8 cellular contexts compared by ENCODE assay signal in genomic region chr17:50867856-50868438, GRCh38. TPM values are rescaled to one million over a fixed set of nuclear protein-coding genes. Genes with fewer than 3 reads are reported as not detected.
DNase-seq lines count a peak whose midpoint lies in the region; ATAC-seq and TF ChIP-seq lines count a peak whose summit lies in the region.

No MANE protein-coding gene starts in this region.

- no peak overlapping the region for H2BK120ac ChIP-seq in mesenchymal stem cell (ENCODE audit: low read depth, low read length)

- peak overlapping the region; percentile 71 to 96 for H3K18ac ChIP-seq in mesenchymal stem cell (ENCODE audit: low read depth in 1 of 2, low read length in 2 of 2)

- peak overlapping the region; percentile 10 for H4K8ac ChIP-seq in mesenchymal stem cell (ENCODE audit: low read length)

- no peak for TF ChIP-seq CTCF in heart right ventricle (IDR thresholded peaks at IDR 0.05)
- TF ChIP-seq CTCF in body of pancreas (IDR thresholded peaks at IDR 0.05) = no peak
- TF ChIP-seq CTCF in vagina (IDR thresholded peaks at IDR 0.05) = no peak
- no peak for TF ChIP-seq CTCF in GM13977 (IDR thresholded peaks at IDR 0.05; ENCODE audit: extremely low read depth, insufficient read depth, missing control alignments)

- peak overlapping the region; percentile 97 for H3K9ac ChIP-seq in mesenchymal stem cell (ENCODE audit: low read length)

- ATAC-seq in heart right ventricle = no peak
- ATAC-seq in left cardiac atrium = no peak
- ATAC-seq in body of pancreas = no peak
- no peak for ATAC-seq in GM18873 (IDR thresholded peaks at IDR 0.05; ENCODE audit: low FRiP score, unreplicated experiment)

- peak overlapping the region; percentile 91 for H3K4me2 ChIP-seq in mesenchymal stem cell (ENCODE audit: low read length, poor library complexity, severe bottlenecking)

- WGBS in heart right ventricle, 2 donors = 2% methylated on average over 9 of the region's 9 CpGs
- 1 to 2% methylated on average over 6 to 9 of the region's 9 CpGs for WGBS in body of pancreas, 2 donors
- WGBS in mesenchymal stem cell = 3% methylated on average over 6 of the region's 9 CpGs

- TF ChIP-seq POLR2A in body of pancreas (IDR thresholded peaks at IDR 0.05) = no peak
- no peak for TF ChIP-seq POLR2A in vagina (IDR thresholded peaks at IDR 0.05)

- H3K14ac ChIP-seq in mesenchymal stem cell (ENCODE audit: low read length in 2 of 2) = peak overlapping the region in 1 of 2 experiments; percentile 75

- no peak for DNase-seq in heart right ventricle
- DNase-seq in left cardiac atrium = no peak
- DNase-seq in body of pancreas = no peak
- no peak for DNase-seq in mesenchymal stem cell
- DNase-seq in vagina (ENCODE audit: extremely low spot score in 2 of 2) = no peak
- DNase-seq in GM13977 (ENCODE audit: low spot score) = no peak
- DNase-seq in NCI-H2196 treated with DMSO at 0.1 percent for 48 hours (lab: John Stamatoyannopoulos, UW; ENCODE audit: unreplicated experiment) = no peak

- H3K79me1 ChIP-seq in mesenchymal stem cell (replicated peaks; ENCODE audit: low read length, poor library complexity, severe bottlenecking) = no peaks in the 10 kb centered on the region

- peak overlapping the region; percentile 36 for H2AFZ ChIP-seq in mesenchymal stem cell (ENCODE audit: low read depth, low read length)

- H3K23ac ChIP-seq in mesenchymal stem cell (ENCODE audit: low read length in 2 of 2) = peak overlapping the region in 1 of 2 experiments; percentile 80

- intact Hi-C loops in heart right ventricle (cut with DNase I) = loop anchor here in 8 of 10 donors (2.0 to 5.0 kb wide), 9 partner anchors 34 to 253 kb away; partner anchors contain the start of gene SPAG9 (in 1 of the 8)
- intact Hi-C loops in left cardiac atrium (cut with DNase I) = loop anchor here (5.0 kb wide), 1 partner anchor 64 kb away; no protein-coding TSS in a partner anchor
- intact Hi-C loops in body of pancreas (cut with DNase I) = no loop called here
- intact Hi-C loops in vagina (cut with DNase I) = loop anchor here (2.0 to 5.0 kb wide), 3 partner anchors 34 to 84 kb away; no protein-coding TSS in a partner anchor

- peak overlapping the region in 1 of 2 experiments; percentile 99 for H3K4ac ChIP-seq in mesenchymal stem cell (ENCODE audit: low read depth in 1 of 2, low read length in 2 of 2)

- H2BK12ac ChIP-seq in mesenchymal stem cell (ENCODE audit: low read length in 2 of 2) = peak overlapping the region in 1 of 2 experiments; percentile 92

- H3K4me1 ChIP-seq in heart right ventricle (peaks cover 0 to 57% (median 43%) of the 10 kb centered on the region in 9 donors), body of pancreas (peaks cover 34% of the 10 kb centered on the region), mesenchymal stem cell (ENCODE audit: control insufficient read depth, insufficient read depth, low read depth, low read length) (peaks cover 4% of the 10 kb centered on the region), vagina (peaks cover 38% of the 10 kb centered on the region)

- H3K36me3 ChIP-seq in heart right ventricle = peaks cover 0 to 10% (median 4%) of the 10 kb centered on the region in 9 donors
- peaks cover 0 to under 1% of the 10 kb centered on the region in 2 donors for H3K36me3 ChIP-seq in body of pancreas (replicated peaks in 1 of 2; ENCODE audit: insufficient read depth in 1 of 2, low read depth in 2 of 2)
- H3K36me3 ChIP-seq in mesenchymal stem cell (ENCODE audit: control insufficient read depth in 1 of 2, insufficient read depth in 2 of 2, low read depth in 1 of 2, low read length in 2 of 2) = peaks cover 5 to 11% of the 10 kb centered on the region in 2 experiments
- peaks cover 0 to 8% of the 10 kb centered on the region in 2 donors for H3K36me3 ChIP-seq in vagina

- no peak overlapping the region for H2AK5ac ChIP-seq in mesenchymal stem cell (ENCODE audit: low read length, severe bottlenecking)

- H3K9me3 ChIP-seq in heart right ventricle (no peaks in the 10 kb centered on the region), body of pancreas (no peaks in the 10 kb centered on the region), mesenchymal stem cell (ENCODE audit: control insufficient read depth, low read length) (no peaks in the 10 kb centered on the region), vagina (no peaks in the 10 kb centered on the region)

- H3K4me3 ChIP-seq in heart right ventricle = peak overlapping the region; percentile 67 to 97 (median 84)
- peak overlapping the region; percentile 8 to 48 for H3K4me3 ChIP-seq in body of pancreas
- H3K4me3 ChIP-seq in mesenchymal stem cell (ENCODE audit: insufficient read depth in 1 of 2, low read depth in 1 of 2, low read length in 2 of 2) = peak overlapping the region; percentile 58 to 81
- peak overlapping the region; percentile 82 to 84 for H3K4me3 ChIP-seq in vagina

- peak overlapping the region; percentile 39 for H2BK15ac ChIP-seq in mesenchymal stem cell (ENCODE audit: low read depth, poor library complexity, severe bottlenecking)

- H3K27ac ChIP-seq in heart right ventricle (peak overlapping the region; percentile 98 to 100 (median 100)), body of pancreas (peak overlapping the region; percentile 99 to 100 (median 100)), mesenchymal stem cell (ENCODE audit: low read length, poor library complexity, severe bottlenecking) (peak overlapping the region; percentile 100), vagina (peak overlapping the region; percentile 100)

- in situ Hi-C loops in GM13977 (cut with MboI; ENCODE audit: low pct_unique_long_range_greater_than_20kb, low sequenced_read_pairs, unreplicated experiment) = no loop called here

- peak overlapping the region; percentile 34 for H4K91ac ChIP-seq in mesenchymal stem cell (ENCODE audit: low read length)

- H3K27me3 ChIP-seq in heart right ventricle = no peaks in the 10 kb centered on the region
- no peaks in the 10 kb centered on the region for H3K27me3 ChIP-seq in body of pancreas
- no peaks in the 10 kb centered on the region for H3K27me3 ChIP-seq in mesenchymal stem cell (ENCODE audit: control insufficient read depth in 1 of 2, insufficient read depth in 1 of 2, low read length in 2 of 2)
- no peaks in the 10 kb centered on the region for H3K27me3 ChIP-seq in vagina

- peak overlapping the region; percentile 82 for H2BK5ac ChIP-seq in mesenchymal stem cell (ENCODE audit: low read depth, low read length, poor library complexity, severe bottlenecking)

RNA-seq across cellular contexts. Expression of gene TOB1, which starts 1.8 kb away (rescaled TPM):
- total RNA-seq in heart right ventricle (100 to 1,000 TPM in 6 of 10 donors, 10 to 100 TPM in 4; 54.7 to 134 (median 106) TPM), left cardiac atrium (10 to 100 TPM; 57.9 to 63.2 TPM), body of pancreas (10 to 100 TPM; 36.8 to 46.1 TPM), vagina (74.4 TPM)
- polyA plus RNA-seq in heart right ventricle = 10 to 100 TPM; 15.6 to 31.7 TPM
- polyA plus RNA-seq in mesenchymal stem cell (2013, experiment 1 of 2) = 78.1 TPM
- polyA plus RNA-seq in mesenchymal stem cell (2013, experiment 2 of 2) = 81.9 TPM

RNA-seq across cellular contexts. Expression of gene WFIKKN2, which starts 32.6 kb away (rescaled TPM):
- 1 to 10 TPM in 2 of 10 donors, under 1 TPM in 8; 0.22 to 1.7 (median 0.54) TPM for total RNA-seq in heart right ventricle
- under 1 TPM; 0.10 to 0.51 TPM for polyA plus RNA-seq in heart right ventricle
- total RNA-seq in left cardiac atrium = under 1 TPM; 0.15 to 0.50 TPM
- under 1 TPM; 0.26 to 0.66 TPM for total RNA-seq in body of pancreas
- not detected for polyA plus RNA-seq in mesenchymal stem cell (2013, experiment 1 of 2)
- not detected for polyA plus RNA-seq in mesenchymal stem cell (2013, experiment 2 of 2)
- 0.49 TPM for total RNA-seq in vagina

Comparison
In these comparisons a context has a peak if more than half of its experiments do, and no peak if none do; other contexts are left out.
1. H3K4me3 ChIP-seq: peak in every context shown above with its lines; median percentile 84 in heart right ventricle; 83 in vagina; 70 in mesenchymal stem cell; 28 in body of pancreas.